Comparison of ENCODE assay signal across 8 cellular contexts in genomic region chr5:151095341-151096000, GRCh38. TPM values are rescaled to one million over a fixed set of nuclear protein-coding genes. Genes with fewer than 3 reads are reported as not detected.
DNase-seq lines count a peak whose midpoint lies in the region; ATAC-seq and TF ChIP-seq lines count a peak whose summit lies in the region.

No MANE protein-coding gene starts in this region.

- H4K91ac ChIP-seq in trophoblast cell (ENCODE audit: low read depth, low read length): no peak overlapping the region

- H3K79me1 ChIP-seq in trophoblast cell (ENCODE audit: low read length): no peaks in the 10 kb centered on the region

- peak overlapping the region; percentile 100 for H3K27ac ChIP-seq in RWPE2 (ENCODE audit: poor library complexity, severe bottlenecking)
- peak overlapping the region; percentile 22 for H3K27ac ChIP-seq in fibroblast of lung (ENCODE audit: insufficient read depth, low read length)
- H3K27ac ChIP-seq in trophoblast cell (ENCODE audit: low read depth, low read length): no peak overlapping the region

- DNase-seq in EL: peak; percentile 26
- DNase-seq in RWPE2 (ENCODE audit: low spot score): no peak
- DNase-seq in fibroblast of lung (ENCODE audit: low read depth in 2 of 2): peak; percentile 21 to 53
- DNase-seq in trophoblast cell: peak; percentile 40 to 72
- no peak for DNase-seq in activated gamma-delta T cell treated with Interleukin-2 at 50 U/mL for 16 hours
- no peak for DNase-seq in DMS153 treated with DMSO at 0.1 percent for 48 hours (lab: John Stamatoyannopoulos, UW; ENCODE audit: unreplicated experiment)
- DNase-seq in stimulated activated CD4-positive, alpha-beta T cell treated with anti-CD3 and anti-CD28 coated beads, Interleukin-2, amount 100 ng/mL, for 48 hours: no peak

- no peaks in the 10 kb centered on the region for H4K20me1 ChIP-seq in fibroblast of lung (ENCODE audit: control insufficient read depth, extremely low read depth, insufficient read depth, low read length)

- no peak overlapping the region for H4K8ac ChIP-seq in trophoblast cell (ENCODE audit: low read depth, low read length)

- no CpG with 5 or more reads among the region's 5 CpGs for WGBS in trophoblast cell (ENCODE audit: extremely low coverage, insufficient coverage, insufficient read length)

- H2BK12ac ChIP-seq in trophoblast cell (ENCODE audit: low read length): no peak overlapping the region

- H3K23ac ChIP-seq in trophoblast cell (ENCODE audit: low read length): no peak overlapping the region

- H3K4ac ChIP-seq in trophoblast cell (ENCODE audit: low read depth, low read length): no peak overlapping the region

- H3K9ac ChIP-seq in fibroblast of lung (ENCODE audit: insufficient read depth, low read length): no peak overlapping the region
- H3K9ac ChIP-seq in trophoblast cell (ENCODE audit: low read length): no peak overlapping the region

- H3K9me3 ChIP-seq in RWPE2 (ENCODE audit: severe bottlenecking) (no peaks in the 10 kb centered on the region), fibroblast of lung (ENCODE audit: control insufficient read depth, insufficient read depth, low read depth, low read length) (no peaks in the 10 kb centered on the region), trophoblast cell (ENCODE audit: insufficient read depth, low read depth, low read length) (no peaks in the 10 kb centered on the region)

- no peak overlapping the region for H3K14ac ChIP-seq in trophoblast cell (ENCODE audit: low read length)

- H4K12ac ChIP-seq in trophoblast cell (ENCODE audit: low read depth, low read length): no peak overlapping the region

- H3K79me2 ChIP-seq in fibroblast of lung (ENCODE audit: control insufficient read depth, insufficient read depth, low read length): no peaks in the 10 kb centered on the region
- no peaks in the 10 kb centered on the region for H3K79me2 ChIP-seq in trophoblast cell (ENCODE audit: control insufficient read depth, insufficient read depth, low read length, poor library complexity)

- H3K36me3 ChIP-seq in RWPE2 (ENCODE audit: low read depth) (no peaks in the 10 kb centered on the region), fibroblast of lung (ENCODE audit: control insufficient read depth, insufficient read depth, low read length) (no peaks in the 10 kb centered on the region), trophoblast cell (ENCODE audit: control insufficient read depth in 1 of 2, insufficient read depth in 2 of 2, low read length in 2 of 2) (peaks cover 0 to 5% of the 10 kb centered on the region in 2 experiments)

- H3K4me1 ChIP-seq in RWPE2 (ENCODE audit: insufficient read depth, poor library complexity, severe bottlenecking): peaks cover 37% of the 10 kb centered on the region
- peaks cover 32% of the 10 kb centered on the region for H3K4me1 ChIP-seq in fibroblast of lung (ENCODE audit: control insufficient read depth, extremely low read depth, insufficient read depth, low read length)
- peaks cover 12 to 26% of the 10 kb centered on the region in 2 experiments for H3K4me1 ChIP-seq in trophoblast cell (ENCODE audit: control insufficient read depth in 1 of 2, insufficient read depth in 2 of 2, low read length in 2 of 2)

- H3K4me2 ChIP-seq in fibroblast of lung (ENCODE audit: extremely low read depth, insufficient read depth, low read length) (no peak overlapping the region), trophoblast cell (ENCODE audit: low read length) (no peak overlapping the region)

- H3K4me3 ChIP-seq in RWPE2 (ENCODE audit: severe bottlenecking) (no peak overlapping the region), fibroblast of lung (replicated peaks in 1 of 4; ENCODE audit: control extremely low read depth in 1 of 4, insufficient read depth in 1 of 4, low read depth in 3 of 4, low read length in 4 of 4) (no peak overlapping the region), trophoblast cell (ENCODE audit: low read depth, low read length) (no peak overlapping the region)

- TF ChIP-seq CTCF in RWPE2 (IDR thresholded peaks at IDR 0.05; ENCODE audit: poor library complexity, severe bottlenecking) (no peak), fibroblast of lung (conservative IDR thresholded peaks at IDR 0.05 in 1 of 2, IDR thresholded peaks at IDR 0.05 in 1 of 2; ENCODE audit: low read depth in 1 of 2, low read length in 2 of 2) (no peak)

- H3K27me3 ChIP-seq in RWPE2 (ENCODE audit: insufficient read depth, poor library complexity, severe bottlenecking): no peaks in the 10 kb centered on the region
- H3K27me3 ChIP-seq in fibroblast of lung (ENCODE audit: control insufficient read depth, insufficient read depth, low read length): no peaks in the 10 kb centered on the region
- H3K27me3 ChIP-seq in trophoblast cell (ENCODE audit: insufficient read depth, low read length): no peaks in the 10 kb centered on the region

- H2AK5ac ChIP-seq in trophoblast cell (ENCODE audit: low read length): no peak overlapping the region

- H3K18ac ChIP-seq in trophoblast cell (ENCODE audit: low read length): no peak overlapping the region

- no peak overlapping the region for H2BK5ac ChIP-seq in trophoblast cell (ENCODE audit: low read depth, low read length, poor library complexity)

- H2AFZ ChIP-seq in fibroblast of lung (ENCODE audit: low read length) (no peak overlapping the region), trophoblast cell (ENCODE audit: insufficient read depth, low read length, poor library complexity) (no peak overlapping the region)

- H2BK120ac ChIP-seq in trophoblast cell (ENCODE audit: insufficient read depth, low read length, poor library complexity): no peak overlapping the region

- no peak for ATAC-seq in RWPE2 (ENCODE audit: low read depth)
- ATAC-seq in GM18502 (IDR thresholded peaks at IDR 0.05; ENCODE audit: poor library complexity, unreplicated experiment): no peak

RNA-seq across cellular contexts. Expression of gene TNIP1, which starts 14.6 kb away (rescaled TPM):
- 54.7 and 59.1 TPM in 2 replicates for total RNA-seq in fibroblast of lung
- polyA plus RNA-seq in fibroblast of lung: 32.9 and 47.2 TPM in 2 replicates
- polyA plus RNA-seq in fibroblast of lung (2012): 40.4 and 60.0 TPM in 2 replicates
- 26.1 and 37.6 TPM in 2 replicates for polyA minus RNA-seq in fibroblast of lung (ENCODE audit: low replicate concordance)
- polyA plus RNA-seq in trophoblast cell (2013): 54.1 and 54.5 TPM in 2 replicates

Comparison
In these comparisons a context has a peak if more than half of its experiments do, and no peak if none do; other contexts are left out.
1. DNase-seq: peak in EL (single experiment), fibroblast of lung (2 of 2) and trophoblast cell (2 of 2); none in RWPE2 (single experiment), activated gamma-delta T cell treated with Interleukin-2 at 50 U/mL for 16 hours (single experiment), DMS153 treated with DMSO at 0.1 percent for 48 hours (single experiment) and stimulated activated CD4-positive, alpha-beta T cell treated with anti-CD3 and anti-CD28 coated beads, Interleukin-2, amount 100 ng/mL, for 48 hours (0 of 2).